In the genomic region with DNA sequence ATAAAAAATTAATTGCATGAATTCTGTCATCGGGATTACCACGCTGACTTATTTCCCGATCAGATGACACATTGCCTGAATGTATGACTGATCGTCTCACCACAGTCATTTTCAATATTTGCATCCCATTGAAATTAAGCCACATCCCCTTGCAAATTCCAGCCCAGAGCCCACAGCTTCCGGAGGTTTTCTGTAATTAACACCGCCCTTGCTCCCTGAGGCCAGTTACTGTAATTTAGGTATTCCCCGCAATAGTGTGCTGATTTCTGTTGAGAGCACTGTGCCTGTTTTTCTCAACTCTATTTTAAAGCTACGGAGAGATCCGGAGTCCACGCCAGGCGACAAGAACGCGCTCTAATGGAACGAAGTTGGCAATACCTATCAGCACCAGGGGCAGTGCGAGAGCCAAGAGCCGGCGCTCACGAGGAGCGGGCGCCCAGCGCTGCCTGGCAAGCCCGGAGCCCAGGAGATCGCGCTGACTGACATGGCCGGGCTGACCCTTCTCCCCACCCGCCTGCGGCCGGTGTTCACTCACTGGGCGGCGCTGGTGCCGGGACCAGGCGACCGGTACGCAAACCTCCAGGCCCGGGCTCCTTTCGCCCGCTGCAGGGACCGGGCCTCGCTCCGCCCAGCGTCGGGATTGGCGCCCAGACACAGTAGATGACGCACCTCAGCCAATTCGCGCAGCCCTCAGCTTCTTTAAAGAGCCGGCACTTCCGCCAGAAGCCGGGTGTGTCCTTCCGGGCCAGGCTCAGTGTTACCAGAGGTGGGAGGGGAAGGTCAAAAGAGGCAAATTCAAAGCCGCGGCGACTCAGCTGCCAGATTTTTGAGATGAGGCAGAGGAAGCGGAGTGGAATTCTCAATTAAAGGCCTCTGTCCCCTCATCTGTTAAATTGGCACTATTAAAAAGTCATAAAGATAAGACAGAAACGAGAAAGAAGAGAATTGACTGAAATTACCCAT, we compare ENCODE assay signal across 1 cellular context.
TF ChIP-seq lines count a peak whose summit lies in the region.

A gene with protein sequence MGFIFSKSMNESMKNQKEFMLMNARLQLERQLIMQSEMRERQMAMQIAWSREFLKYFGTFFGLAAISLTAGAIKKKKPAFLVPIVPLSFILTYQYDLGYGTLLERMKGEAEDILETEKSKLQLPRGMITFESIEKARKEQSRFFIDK (minus strand): TSS at position 672 of the 963 bp plus-strand sequence. CDS start 5,948 bp downstream, outside the sequence.

TF ChIP-seq in HEK293, 187 proteins besides CTCF, POLR2A, EP300 and RAD21 (continued from another document and continues in another):
- TF ChIP-seq, protein P1, sequence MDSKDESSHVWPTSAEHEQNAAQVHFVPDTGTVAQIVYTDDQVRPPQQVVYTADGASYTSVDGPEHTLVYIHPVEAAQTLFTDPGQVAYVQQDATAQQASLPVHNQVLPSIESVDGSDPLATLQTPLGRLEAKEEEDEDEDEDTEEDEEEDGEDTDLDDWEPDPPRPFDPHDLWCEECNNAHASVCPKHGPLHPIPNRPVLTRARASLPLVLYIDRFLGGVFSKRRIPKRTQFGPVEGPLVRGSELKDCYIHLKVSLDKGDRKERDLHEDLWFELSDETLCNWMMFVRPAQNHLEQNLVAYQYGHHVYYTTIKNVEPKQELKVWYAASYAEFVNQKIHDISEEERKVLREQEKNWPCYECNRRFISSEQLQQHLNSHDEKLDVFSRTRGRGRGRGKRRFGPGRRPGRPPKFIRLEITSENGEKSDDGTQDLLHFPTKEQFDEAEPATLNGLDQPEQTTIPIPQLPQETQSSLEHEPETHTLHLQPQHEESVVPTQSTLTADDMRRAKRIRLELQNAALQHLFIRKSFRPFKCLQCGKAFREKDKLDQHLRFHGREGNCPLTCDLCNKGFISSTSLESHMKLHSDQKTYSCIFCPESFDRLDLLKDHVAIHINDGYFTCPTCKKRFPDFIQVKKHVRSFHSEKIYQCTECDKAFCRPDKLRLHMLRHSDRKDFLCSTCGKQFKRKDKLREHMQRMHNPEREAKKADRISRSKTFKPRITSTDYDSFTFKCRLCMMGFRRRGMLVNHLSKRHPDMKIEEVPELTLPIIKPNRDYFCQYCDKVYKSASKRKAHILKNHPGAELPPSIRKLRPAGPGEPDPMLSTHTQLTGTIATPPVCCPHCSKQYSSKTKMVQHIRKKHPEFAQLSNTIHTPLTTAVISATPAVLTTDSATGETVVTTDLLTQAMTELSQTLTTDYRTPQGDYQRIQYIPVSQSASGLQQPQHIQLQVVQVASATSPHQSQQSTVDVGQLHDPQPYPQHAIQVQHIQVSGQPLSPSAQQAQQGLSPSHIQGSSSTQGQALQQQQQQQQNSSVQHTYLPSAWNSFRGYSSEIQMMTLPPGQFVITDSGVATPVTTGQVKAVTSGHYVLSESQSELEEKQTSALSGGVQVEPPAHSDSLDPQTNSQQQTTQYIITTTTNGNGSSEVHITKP (tag by site-specific recombination; IDR thresholded peaks at IDR 0.05): no peak
- TF ChIP-seq, protein P2, sequence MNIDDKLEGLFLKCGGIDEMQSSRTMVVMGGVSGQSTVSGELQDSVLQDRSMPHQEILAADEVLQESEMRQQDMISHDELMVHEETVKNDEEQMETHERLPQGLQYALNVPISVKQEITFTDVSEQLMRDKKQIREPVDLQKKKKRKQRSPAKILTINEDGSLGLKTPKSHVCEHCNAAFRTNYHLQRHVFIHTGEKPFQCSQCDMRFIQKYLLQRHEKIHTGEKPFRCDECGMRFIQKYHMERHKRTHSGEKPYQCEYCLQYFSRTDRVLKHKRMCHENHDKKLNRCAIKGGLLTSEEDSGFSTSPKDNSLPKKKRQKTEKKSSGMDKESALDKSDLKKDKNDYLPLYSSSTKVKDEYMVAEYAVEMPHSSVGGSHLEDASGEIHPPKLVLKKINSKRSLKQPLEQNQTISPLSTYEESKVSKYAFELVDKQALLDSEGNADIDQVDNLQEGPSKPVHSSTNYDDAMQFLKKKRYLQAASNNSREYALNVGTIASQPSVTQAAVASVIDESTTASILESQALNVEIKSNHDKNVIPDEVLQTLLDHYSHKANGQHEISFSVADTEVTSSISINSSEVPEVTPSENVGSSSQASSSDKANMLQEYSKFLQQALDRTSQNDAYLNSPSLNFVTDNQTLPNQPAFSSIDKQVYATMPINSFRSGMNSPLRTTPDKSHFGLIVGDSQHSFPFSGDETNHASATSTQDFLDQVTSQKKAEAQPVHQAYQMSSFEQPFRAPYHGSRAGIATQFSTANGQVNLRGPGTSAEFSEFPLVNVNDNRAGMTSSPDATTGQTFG (tag by site-specific recombination; IDR thresholded peaks at IDR 0.05; ENCODE audit: borderline replicate concordance): no peak
- no peak for TF ChIP-seq ZNF510 (tag by site-specific recombination; IDR thresholded peaks at IDR 0.05; ENCODE audit: insufficient replicate concordance)
- TF ChIP-seq ZNF785 (tag by site-specific recombination; IDR thresholded peaks at IDR 0.05): no peak
- TF ChIP-seq, protein P3, sequence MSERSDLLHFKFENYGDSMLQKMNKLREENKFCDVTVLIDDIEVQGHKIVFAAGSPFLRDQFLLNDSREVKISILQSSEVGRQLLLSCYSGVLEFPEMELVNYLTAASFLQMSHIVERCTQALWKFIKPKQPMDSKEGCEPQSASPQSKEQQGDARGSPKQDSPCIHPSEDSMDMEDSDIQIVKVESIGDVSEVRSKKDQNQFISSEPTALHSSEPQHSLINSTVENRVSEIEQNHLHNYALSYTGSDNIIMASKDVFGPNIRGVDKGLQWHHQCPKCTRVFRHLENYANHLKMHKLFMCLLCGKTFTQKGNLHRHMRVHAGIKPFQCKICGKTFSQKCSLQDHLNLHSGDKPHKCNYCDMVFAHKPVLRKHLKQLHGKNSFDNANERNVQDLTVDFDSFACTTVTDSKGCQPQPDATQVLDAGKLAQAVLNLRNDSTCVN (tag by site-specific recombination; optimal IDR thresholded peaks at IDR 0.05): peak; percentile 58
- TF ChIP-seq ZNF274 (IDR thresholded peaks at IDR 0.05; ENCODE audit: low read length): no peak
- no peak for TF ChIP-seq ZNF274 (tag by site-specific recombination; IDR thresholded peaks at IDR 0.05; ENCODE audit: borderline replicate concordance)
- TF ChIP-seq ZNF514 (tag by site-specific recombination; IDR thresholded peaks at IDR 0.05): no peak
- TF ChIP-seq ZNF423 (tag by site-specific recombination; IDR thresholded peaks at IDR 0.05): no peak
- no peak for TF ChIP-seq ZNF548 (tag by site-specific recombination; IDR thresholded peaks at IDR 0.05)
- no peak for TF ChIP-seq ZNF184 (tag by site-specific recombination; IDR thresholded peaks at IDR 0.05)
- peak; percentile 55; the same call in 1 of the 2 replicates for TF ChIP-seq KLF10 (tag by site-specific recombination; IDR thresholded peaks at IDR 0.05)
- no peak for TF ChIP-seq MYNN (tag by site-specific recombination; IDR thresholded peaks at IDR 0.05; ENCODE audit: borderline replicate concordance)
- TF ChIP-seq, protein P4, sequence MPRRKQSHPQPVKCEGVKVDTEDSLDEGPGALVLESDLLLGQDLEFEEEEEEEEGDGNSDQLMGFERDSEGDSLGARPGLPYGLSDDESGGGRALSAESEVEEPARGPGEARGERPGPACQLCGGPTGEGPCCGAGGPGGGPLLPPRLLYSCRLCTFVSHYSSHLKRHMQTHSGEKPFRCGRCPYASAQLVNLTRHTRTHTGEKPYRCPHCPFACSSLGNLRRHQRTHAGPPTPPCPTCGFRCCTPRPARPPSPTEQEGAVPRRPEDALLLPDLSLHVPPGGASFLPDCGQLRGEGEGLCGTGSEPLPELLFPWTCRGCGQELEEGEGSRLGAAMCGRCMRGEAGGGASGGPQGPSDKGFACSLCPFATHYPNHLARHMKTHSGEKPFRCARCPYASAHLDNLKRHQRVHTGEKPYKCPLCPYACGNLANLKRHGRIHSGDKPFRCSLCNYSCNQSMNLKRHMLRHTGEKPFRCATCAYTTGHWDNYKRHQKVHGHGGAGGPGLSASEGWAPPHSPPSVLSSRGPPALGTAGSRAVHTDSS (tag by site-specific recombination; IDR thresholded peaks at IDR 0.05): no peak
- no peak for TF ChIP-seq ZNF24 (tag by site-specific recombination; IDR thresholded peaks at IDR 0.05)
- no peak for TF ChIP-seq ZNF16 (tag by site-specific recombination; IDR thresholded peaks at IDR 0.05; ENCODE audit: low read depth)
- TF ChIP-seq, protein P5, sequence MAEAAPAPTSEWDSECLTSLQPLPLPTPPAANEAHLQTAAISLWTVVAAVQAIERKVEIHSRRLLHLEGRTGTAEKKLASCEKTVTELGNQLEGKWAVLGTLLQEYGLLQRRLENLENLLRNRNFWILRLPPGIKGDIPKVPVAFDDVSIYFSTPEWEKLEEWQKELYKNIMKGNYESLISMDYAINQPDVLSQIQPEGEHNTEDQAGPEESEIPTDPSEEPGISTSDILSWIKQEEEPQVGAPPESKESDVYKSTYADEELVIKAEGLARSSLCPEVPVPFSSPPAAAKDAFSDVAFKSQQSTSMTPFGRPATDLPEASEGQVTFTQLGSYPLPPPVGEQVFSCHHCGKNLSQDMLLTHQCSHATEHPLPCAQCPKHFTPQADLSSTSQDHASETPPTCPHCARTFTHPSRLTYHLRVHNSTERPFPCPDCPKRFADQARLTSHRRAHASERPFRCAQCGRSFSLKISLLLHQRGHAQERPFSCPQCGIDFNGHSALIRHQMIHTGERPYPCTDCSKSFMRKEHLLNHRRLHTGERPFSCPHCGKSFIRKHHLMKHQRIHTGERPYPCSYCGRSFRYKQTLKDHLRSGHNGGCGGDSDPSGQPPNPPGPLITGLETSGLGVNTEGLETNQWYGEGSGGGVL (tag by site-specific recombination; IDR thresholded peaks at IDR 0.05): no peak
- TF ChIP-seq SP7 (tag by site-specific recombination; IDR thresholded peaks at IDR 0.05): 0 out of 2 replicates have a peak, but pooled peaks have one; percentile 43
- TF ChIP-seq, protein P6, sequence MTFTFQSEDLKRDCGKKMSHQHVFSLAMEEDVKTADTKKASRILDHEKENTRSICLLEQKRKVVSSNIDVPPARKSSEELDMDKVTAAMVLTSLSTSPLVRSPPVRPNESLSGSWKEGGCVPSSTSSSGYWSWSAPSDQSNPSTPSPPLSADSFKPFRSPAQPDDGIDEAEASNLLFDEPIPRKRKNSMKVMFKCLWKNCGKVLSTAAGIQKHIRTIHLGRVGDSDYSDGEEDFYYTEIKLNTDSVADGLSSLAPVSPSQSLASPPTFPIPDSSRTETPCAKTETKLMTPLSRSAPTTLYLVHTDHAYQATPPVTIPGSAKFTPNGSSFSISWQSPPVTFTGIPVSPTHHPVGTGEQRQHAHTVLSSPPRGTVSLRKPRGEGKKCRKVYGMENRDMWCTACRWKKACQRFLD (tag by site-specific recombination; IDR thresholded peaks at IDR 0.05): no peak
- TF ChIP-seq, protein P7, sequence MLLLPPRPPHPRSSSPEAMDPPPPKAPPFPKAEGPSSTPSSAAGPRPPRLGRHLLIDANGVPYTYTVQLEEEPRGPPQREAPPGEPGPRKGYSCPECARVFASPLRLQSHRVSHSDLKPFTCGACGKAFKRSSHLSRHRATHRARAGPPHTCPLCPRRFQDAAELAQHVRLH (tag by site-specific recombination; IDR thresholded peaks at IDR 0.05): no peak
- no peak for TF ChIP-seq ZNF221 (tag by site-specific recombination; IDR thresholded peaks at IDR 0.05; ENCODE audit: borderline replicate concordance)
- peak; percentile 32; the same call in 1 of the 2 replicates for TF ChIP-seq ZNF2 (tag by site-specific recombination; IDR thresholded peaks at IDR 0.05)
- no peak for TF ChIP-seq ZBTB1 (tag by site-specific recombination; IDR thresholded peaks at IDR 0.05)
- no peak for TF ChIP-seq ZNF701 (tag by site-specific recombination; IDR thresholded peaks at IDR 0.05)
- TF ChIP-seq TCF7L2 (IDR thresholded peaks at IDR 0.05; ENCODE audit: borderline replicate concordance, low read depth, low read length): peak; percentile 92
- TF ChIP-seq, protein P8, sequence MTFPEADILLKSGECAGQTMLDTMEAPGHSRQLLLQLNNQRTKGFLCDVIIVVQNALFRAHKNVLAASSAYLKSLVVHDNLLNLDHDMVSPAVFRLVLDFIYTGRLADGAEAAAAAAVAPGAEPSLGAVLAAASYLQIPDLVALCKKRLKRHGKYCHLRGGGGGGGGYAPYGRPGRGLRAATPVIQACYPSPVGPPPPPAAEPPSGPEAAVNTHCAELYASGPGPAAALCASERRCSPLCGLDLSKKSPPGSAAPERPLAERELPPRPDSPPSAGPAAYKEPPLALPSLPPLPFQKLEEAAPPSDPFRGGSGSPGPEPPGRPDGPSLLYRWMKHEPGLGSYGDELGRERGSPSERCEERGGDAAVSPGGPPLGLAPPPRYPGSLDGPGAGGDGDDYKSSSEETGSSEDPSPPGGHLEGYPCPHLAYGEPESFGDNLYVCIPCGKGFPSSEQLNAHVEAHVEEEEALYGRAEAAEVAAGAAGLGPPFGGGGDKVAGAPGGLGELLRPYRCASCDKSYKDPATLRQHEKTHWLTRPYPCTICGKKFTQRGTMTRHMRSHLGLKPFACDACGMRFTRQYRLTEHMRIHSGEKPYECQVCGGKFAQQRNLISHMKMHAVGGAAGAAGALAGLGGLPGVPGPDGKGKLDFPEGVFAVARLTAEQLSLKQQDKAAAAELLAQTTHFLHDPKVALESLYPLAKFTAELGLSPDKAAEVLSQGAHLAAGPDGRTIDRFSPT (tag by site-specific recombination; IDR thresholded peaks at IDR 0.05): peak; percentile 29; the same call in 1 of the 2 replicates
- TF ChIP-seq, protein P9, sequence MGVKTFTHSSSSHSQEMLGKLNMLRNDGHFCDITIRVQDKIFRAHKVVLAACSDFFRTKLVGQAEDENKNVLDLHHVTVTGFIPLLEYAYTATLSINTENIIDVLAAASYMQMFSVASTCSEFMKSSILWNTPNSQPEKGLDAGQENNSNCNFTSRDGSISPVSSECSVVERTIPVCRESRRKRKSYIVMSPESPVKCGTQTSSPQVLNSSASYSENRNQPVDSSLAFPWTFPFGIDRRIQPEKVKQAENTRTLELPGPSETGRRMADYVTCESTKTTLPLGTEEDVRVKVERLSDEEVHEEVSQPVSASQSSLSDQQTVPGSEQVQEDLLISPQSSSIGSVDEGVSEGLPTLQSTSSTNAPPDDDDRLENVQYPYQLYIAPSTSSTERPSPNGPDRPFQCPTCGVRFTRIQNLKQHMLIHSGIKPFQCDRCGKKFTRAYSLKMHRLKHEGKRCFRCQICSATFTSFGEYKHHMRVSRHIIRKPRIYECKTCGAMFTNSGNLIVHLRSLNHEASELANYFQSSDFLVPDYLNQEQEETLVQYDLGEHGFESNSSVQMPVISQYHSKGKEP (tag by site-specific recombination; IDR thresholded peaks at IDR 0.05): peak; percentile 35; the same call in 1 of the 2 replicates
- no peak for TF ChIP-seq PRDM1 (tag by site-specific recombination; IDR thresholded peaks at IDR 0.05)
